In genomic region chr6:160102956-160103824, GRCh38 we compare ENCODE assay signal across 9 cellular contexts. TPM values are rescaled to one million over a fixed set of nuclear protein-coding genes. Genes with fewer than 3 reads are reported as not detected.
DNase-seq lines count a peak whose midpoint lies in the region; ATAC-seq lines count a peak whose summit lies in the region.
"Had no signal": no experiment of that assay in that cellular context is flagged by ENCODE, and none has a peak within 500 bp of the region (broad histone marks: within the 10 kb centered on the region; RNA-seq: fewer than 3 reads in every experiment).

No MANE protein-coding gene starts in this region.

- intact Hi-C loops in activated CD4-positive, alpha-beta memory T cell treated with anti-CD3 and anti-CD28 coated beads for 36 hours (cut with micrococcal nuclease) = loop anchor here (2.0 kb wide), 2 partner anchors 240 to 312 kb away; partner anchors contain the start of gene MRPL18
- intact Hi-C loops in left colon (cut with DNase I, micrococcal nuclease) = no loop called here

- H3K4me1 Mint-ChIP-seq in activated CD4-positive, alpha-beta memory T cell treated with anti-CD3 and anti-CD28 coated beads for 36 hours (ENCODE audit: low read depth) = peaks cover 14% of the 10 kb centered on the region

- DNase-seq in activated CD4-positive, alpha-beta T cell treated with anti-CD3 and anti-CD28 coated beads for 48 hours = peak; percentile 36
- no peak for DNase-seq in activated CD4-positive, alpha-beta T cell treated with anti-CD3 and anti-CD28 coated beads for 4 hours
- DNase-seq in Jurkat, Clone E6-1 (ENCODE audit: low read depth, low spot score) = peak; percentile 42
- peak; percentile 25 for DNase-seq in activated CD4-positive, alpha-beta memory T cell treated with anti-CD3 and anti-CD28 coated beads for 36 hours
- DNase-seq in left colon (peak in 1 of 2 donors; percentile 46), putamen (ENCODE audit: low spot score) (no peak), anterior cingulate cortex (lab: John Stamatoyannopoulos, UW) (no peak)
- DNase-seq: activated naive CD8-positive, alpha-beta T cell treated with anti-CD3 and anti-CD28 coated beads, Interleukin-2, amount 10 ng/mL, durations not matched to agents 7 days and 5 days had no signal

- no peak overlapping the region for H3K4me3 ChIP-seq in Jurkat, Clone E6-1 (ENCODE audit: low read length)

- H3K27ac Mint-ChIP-seq in activated CD4-positive, alpha-beta memory T cell treated with anti-CD3 and anti-CD28 coated beads for 36 hours = no peak overlapping the region
- H3K27ac Mint-ChIP-seq: activated naive CD8-positive, alpha-beta T cell treated with anti-CD3 and anti-CD28 coated beads, Interleukin-2, amount 10 ng/mL, durations not matched to agents 7 days and 5 days had no signal

- no peaks in the 10 kb centered on the region for H3K9me3 Mint-ChIP-seq in activated CD4-positive, alpha-beta memory T cell treated with anti-CD3 and anti-CD28 coated beads for 36 hours
- H3K9me3 Mint-ChIP-seq: activated naive CD8-positive, alpha-beta T cell treated with anti-CD3 and anti-CD28 coated beads, Interleukin-2, amount 10 ng/mL, durations not matched to agents 7 days and 5 days had no signal

- CTCF ChIA-PET in activated CD4-positive, alpha-beta memory T cell treated with anti-CD3 and anti-CD28 coated beads for 36 hours (lab: Charles Lee) = interaction anchor here (0.6 kb wide), 1 partner anchor 381 kb away, joined by 3 read pairs; no protein-coding TSS in a partner anchor

- POLR2A ChIA-PET in activated CD4-positive, alpha-beta memory T cell treated with anti-CD3 and anti-CD28 coated beads for 36 hours (lab: Charles Lee) = interaction anchor here (1.4 kb wide), 1 partner anchor 105 kb away, joined by 4 read pairs; no protein-coding TSS in a partner anchor

- no peak overlapping the region for H3K4me3 Mint-ChIP-seq in activated CD4-positive, alpha-beta memory T cell treated with anti-CD3 and anti-CD28 coated beads for 36 hours
- H3K4me3 Mint-ChIP-seq: activated naive CD8-positive, alpha-beta T cell treated with anti-CD3 and anti-CD28 coated beads, Interleukin-2, amount 10 ng/mL, durations not matched to agents 7 days and 5 days had no signal

- peak; percentile 77 for ATAC-seq in left colon
- no peak for ATAC-seq in GM18517 (IDR thresholded peaks at IDR 0.05; ENCODE audit: unreplicated experiment)

- H3K27me3 Mint-ChIP-seq in activated CD4-positive, alpha-beta memory T cell treated with anti-CD3 and anti-CD28 coated beads for 36 hours = no peaks in the 10 kb centered on the region
- H3K27me3 Mint-ChIP-seq: activated naive CD8-positive, alpha-beta T cell treated with anti-CD3 and anti-CD28 coated beads, Interleukin-2, amount 10 ng/mL, durations not matched to agents 7 days and 5 days had no signal

- H3K36me3 Mint-ChIP-seq in activated CD4-positive, alpha-beta memory T cell treated with anti-CD3 and anti-CD28 coated beads for 36 hours = peaks cover 42% of the 10 kb centered on the region

RNA-seq across cellular contexts. Expression of gene SLC22A1, which starts 18.4 kb away (rescaled TPM):
- not detected for polyA plus RNA-seq in Jurkat, Clone E6-1 (2012; ENCODE audit: insufficient read depth, insufficient read length)
- under 1 TPM; 0.14 to 0.99 TPM for total RNA-seq in activated CD4-positive, alpha-beta memory T cell treated with anti-CD3 and anti-CD28 coated beads for 36 hours
- 1 to 10 TPM; 1.5 to 3.1 TPM for total RNA-seq in left colon

Comparison
In these comparisons a context has a peak if more than half of its experiments do, and no peak if none do; other contexts are left out.
1. DNase-seq: peak in activated CD4-positive, alpha-beta T cell treated with anti-CD3 and anti-CD28 coated beads for 48 hours (single experiment), Jurkat, Clone E6-1 (single experiment) and activated CD4-positive, alpha-beta memory T cell treated with anti-CD3 and anti-CD28 coated beads for 36 hours (single experiment); none in activated CD4-positive, alpha-beta T cell treated with anti-CD3 and anti-CD28 coated beads for 4 hours (0 of 2), putamen (single experiment) and anterior cingulate cortex (0 of 58).